ENCODE assay signal across 1 cellular context in genomic region chrX:94107981-94108380, GRCh38.
TF ChIP-seq lines count a peak whose summit lies in the region.

No MANE protein-coding gene starts in this region.

TF ChIP-seq in SK-N-SH, 30 proteins besides CTCF, POLR2A, EP300 and RAD21 (continued from another document):
- TF ChIP-seq FOXM1 (IDR thresholded peaks at IDR 0.05; ENCODE audit: low read depth): no peak
- no peak for TF ChIP-seq TAF1 (IDR thresholded peaks at IDR 0.05; ENCODE audit: borderline replicate concordance, low read depth, low read length)
- no peak for TF ChIP-seq USF2 (IDR thresholded peaks at IDR 0.05; ENCODE audit: borderline replicate concordance, low read depth, low read length)
TF ChIP-seq in SK-N-SH: peak in this region for 0.
